12 cellular contexts compared by ENCODE assay signal in genomic region chr4:107689912-107690587, GRCh38. TPM values are rescaled to one million over a fixed set of nuclear protein-coding genes. Genes with fewer than 3 reads are reported as not detected.
A peak's percentile ranks its signal among the peaks of the same experiment; 100 is the strongest.
DNase-seq lines count a peak whose midpoint lies in the region; ATAC-seq lines count a peak whose summit lies in the region.
"Had no signal": no experiment of that assay in that cellular context is flagged by ENCODE, and none has a peak within 500 bp of the region (broad histone marks: within the 10 kb centered on the region; RNA-seq: fewer than 3 reads in every experiment).

No MANE protein-coding gene starts in this region.

- H3K27ac Mint-ChIP-seq in activated T-cell treated with anti-CD3 and anti-CD28 coated beads, Interleukin-2, amount 50 U/mL, for 24 hours, result no peak overlapping the region
- H3K27ac Mint-ChIP-seq: activated naive CD4-positive, alpha-beta T cell treated with anti-CD3 and anti-CD28 coated beads, Interleukin-2, amount 50 U/mL, for 24 hours; nephron progenitor cell had no signal

- H3K36me3 Mint-ChIP-seq in activated T-cell treated with anti-CD3 and anti-CD28 coated beads, Interleukin-2, amount 50 U/mL, for 4 hours (ENCODE audit: insufficient read depth), result peaks cover 31% of the 10 kb centered on the region
- H3K36me3 Mint-ChIP-seq in activated T-cell treated with anti-CD3 and anti-CD28 coated beads, Interleukin-2, amount 50 U/mL, for 24 hours (ENCODE audit: low read depth), result peaks cover 41% of the 10 kb centered on the region

- peaks cover 21% of the 10 kb centered on the region for H3K4me1 Mint-ChIP-seq in activated T-cell treated with anti-CD3 and anti-CD28 coated beads, Interleukin-2, amount 50 U/mL, for 4 hours (ENCODE audit: low read depth)
- peaks cover 11% of the 10 kb centered on the region for H3K4me1 Mint-ChIP-seq in activated T-cell treated with anti-CD3 and anti-CD28 coated beads, Interleukin-2, amount 50 U/mL, for 24 hours (ENCODE audit: low read depth)
- H3K4me1 Mint-ChIP-seq: nephron progenitor cell had no signal

- no peak overlapping the region for H3K4me3 Mint-ChIP-seq in activated T-cell treated with anti-CD3 and anti-CD28 coated beads, Interleukin-2, amount 50 U/mL, for 4 hours
- no peak overlapping the region for H3K4me3 Mint-ChIP-seq in activated T-cell treated with anti-CD3 and anti-CD28 coated beads, Interleukin-2, amount 50 U/mL, for 24 hours
- H3K4me3 Mint-ChIP-seq: activated naive CD4-positive, alpha-beta T cell treated with anti-CD3 and anti-CD28 coated beads, Interleukin-2, amount 50 U/mL, for 24 hours; nephron progenitor cell had no signal

- no peaks in the 10 kb centered on the region for H3K9me3 Mint-ChIP-seq in activated T-cell treated with anti-CD3 and anti-CD28 coated beads, Interleukin-2, amount 50 U/mL, for 4 hours
- H3K9me3 Mint-ChIP-seq in activated T-cell treated with anti-CD3 and anti-CD28 coated beads, Interleukin-2, amount 50 U/mL, for 24 hours, result no peaks in the 10 kb centered on the region
- H3K9me3 Mint-ChIP-seq: activated naive CD4-positive, alpha-beta T cell treated with anti-CD3 and anti-CD28 coated beads, Interleukin-2, amount 50 U/mL, for 24 hours; nephron progenitor cell had no signal

- peak; percentile 86 to 89 for ATAC-seq in activated T-cell treated with anti-CD3 and anti-CD28 coated beads, Interleukin-2, amount 50 U/mL, for 4 hours

- no peak for DNase-seq in activated T-cell treated with anti-CD3 and anti-CD28 coated beads, Interleukin-2, amount 50 U/mL, for 4 hours
- DNase-seq in activated T-cell treated with anti-CD3 and anti-CD28 coated beads, Interleukin-2, amount 50 U/mL, for 24 hours, result no peak
- peak; percentile 6 for DNase-seq in LoVo (ENCODE audit: low spot score)
- DNase-seq in fibroblast of gingiva (ENCODE audit: low read depth), result peak; percentile 34
- peak; percentile 33 for DNase-seq in stromal cell of bone marrow (ENCODE audit: low read depth)
- DNase-seq in NCI-H1092 treated with DMSO at 0.1 percent for 48 hours (lab: John Stamatoyannopoulos, UW), result no peak
- DNase-seq in KG1 (lab: John Stamatoyannopoulos, UW), result no peak
- DNase-seq in cerebellar nuclear complex (lab: John Stamatoyannopoulos, UW), result no peak
- DNase-seq: NCI-H2081, nephron progenitor cell, T-helper 9 cell had no signal

- H3K27me3 Mint-ChIP-seq in activated T-cell treated with anti-CD3 and anti-CD28 coated beads, Interleukin-2, amount 50 U/mL, for 4 hours (ENCODE audit: low read depth), result no peaks in the 10 kb centered on the region
- no peaks in the 10 kb centered on the region for H3K27me3 Mint-ChIP-seq in activated T-cell treated with anti-CD3 and anti-CD28 coated beads, Interleukin-2, amount 50 U/mL, for 24 hours
- H3K27me3 Mint-ChIP-seq: activated naive CD4-positive, alpha-beta T cell treated with anti-CD3 and anti-CD28 coated beads, Interleukin-2, amount 50 U/mL, for 24 hours had no signal

RNA-seq across cellular contexts. Expression of gene PAPSS1, which starts 30.0 kb away (rescaled TPM):
- total RNA-seq in activated T-cell treated with anti-CD3 and anti-CD28 coated beads, Interleukin-2, amount 50 U/mL, for 4 hours, result 10 to 100 TPM; 19.8 to 23.3 (median 21.6) TPM

Comparison
In these comparisons a context has a peak if more than half of its experiments do, and no peak if none do; other contexts are left out.
1. DNase-seq: peak in LoVo (single experiment), fibroblast of gingiva (single experiment) and stromal cell of bone marrow (single experiment); none in activated T-cell treated with anti-CD3 and anti-CD28 coated beads, Interleukin-2, amount 50 U/mL, for 4 hours (single experiment), activated T-cell treated with anti-CD3 and anti-CD28 coated beads, Interleukin-2, amount 50 U/mL, for 24 hours (single experiment), NCI-H1092 treated with DMSO at 0.1 percent for 48 hours (single experiment), KG1 (single experiment) and cerebellar nuclear complex (0 of 2).